9 cellular contexts compared by ENCODE assay signal in the genomic region with DNA sequence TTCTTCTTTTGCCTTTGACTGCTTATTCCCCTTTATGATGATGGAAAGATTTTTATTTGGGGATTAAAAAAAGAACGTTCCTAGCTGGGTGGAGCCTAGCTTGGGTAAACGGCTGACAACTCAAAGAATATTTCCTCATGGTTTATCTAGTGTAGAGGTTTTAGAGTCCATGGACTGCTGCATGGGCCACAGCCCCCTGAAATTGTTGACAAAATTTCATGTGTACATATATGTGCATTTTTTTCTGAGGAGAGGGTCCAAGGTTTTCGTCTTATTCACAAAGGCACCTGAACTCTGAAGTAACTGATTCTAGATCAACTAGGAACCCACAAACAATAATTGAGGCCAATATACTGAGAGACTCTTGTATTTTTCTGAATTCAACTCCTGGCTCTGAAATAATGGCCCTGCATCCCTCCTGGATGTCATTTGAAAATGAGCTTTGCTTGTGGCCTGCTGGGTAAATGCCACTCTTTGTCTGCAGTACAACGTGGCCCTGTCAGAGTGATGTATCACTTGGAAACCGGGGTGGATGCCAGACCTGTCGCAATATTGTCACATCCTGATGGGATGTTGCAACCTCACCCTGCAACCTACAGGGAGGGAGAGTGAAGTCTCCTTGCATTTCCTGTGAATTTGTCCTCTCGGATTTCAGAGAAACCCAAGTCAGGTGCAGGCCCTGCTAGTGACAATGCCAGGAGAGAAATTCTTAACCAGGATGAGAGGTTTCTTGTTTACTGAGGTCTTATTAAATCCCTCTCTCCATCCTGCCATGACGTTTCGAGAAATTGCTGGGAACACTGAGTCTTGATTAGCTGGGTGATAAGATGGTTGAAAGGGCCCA. TPM values are rescaled to one million over a fixed set of nuclear protein-coding genes. Genes with fewer than 3 reads are reported as not detected.
DNase-seq lines count a peak whose midpoint lies in the region; ATAC-seq and TF ChIP-seq lines count a peak whose summit lies in the region.
"Had no signal": no experiment of that assay in that cellular context is flagged by ENCODE, and none has a peak within 500 bp of the region (broad histone marks: within the 10 kb centered on the region; RNA-seq: fewer than 3 reads in every experiment).

No MANE protein-coding gene starts in this region.

- DNase-seq in SIG-M5 treated with dmso at 0.1 percent for 504 hours (lab: John Stamatoyannopoulos, UW; ENCODE audit: unreplicated experiment) = peak; percentile 66
- no peak for DNase-seq in SIG-M5 (lab: John Stamatoyannopoulos, UW)
- peak; percentile 76 to 87 for DNase-seq in SW 1271 (lab: John Stamatoyannopoulos, UW)
- peak; percentile 61 for DNase-seq in inferior parietal cortex (ENCODE audit: extremely low spot score)
- peak in 1 of 2 donors; percentile 90 for DNase-seq in upper lobe of left lung
- no peak for DNase-seq in OCI-M2 (lab: John Stamatoyannopoulos, UW; ENCODE audit: unreplicated experiment)
- DNase-seq: CD4-positive, CD25-positive, alpha-beta regulatory T cell had no signal

- H3K27me3 ChIP-seq in upper lobe of left lung = no peaks in the 10 kb centered on the region

- no peak for TF ChIP-seq CTCF in upper lobe of left lung (IDR thresholded peaks at IDR 0.05)

- TF ChIP-seq POLR2A in upper lobe of left lung (IDR thresholded peaks at IDR 0.05) = peak in 1 of 4 donors; percentile 37

- no peak overlapping the region for H3K4me3 ChIP-seq in upper lobe of left lung

- peak overlapping the region; percentile 49 to 76 (median 62) for H3K27ac ChIP-seq in upper lobe of left lung

- TF ChIP-seq EP300 in upper lobe of left lung (IDR thresholded peaks at IDR 0.05) = peak in 2 of 4 donors; percentile 84 to 96

- WGBS in upper lobe of left lung, 2 donors = 26 to 27% methylated on average over 9 of the region's 9 CpGs

- no peaks in the 10 kb centered on the region for H3K36me3 ChIP-seq in upper lobe of left lung

- ATAC-seq in upper lobe of left lung (ENCODE audit: low FRiP score in 2 of 2) = peak; percentile 78 to 85
- ATAC-seq in GM19395 (IDR thresholded peaks at IDR 0.05; ENCODE audit: unreplicated experiment) = no peak
- no peak for ATAC-seq in GM18909 (IDR thresholded peaks at IDR 0.05; ENCODE audit: poor library complexity, unreplicated experiment)

- H3K4me1 ChIP-seq in upper lobe of left lung = peaks cover 13 to 49% (median 31%) of the 10 kb centered on the region in 4 donors

- H3K9me3 ChIP-seq in upper lobe of left lung = no peaks in the 10 kb centered on the region

RNA-seq across cellular contexts. Expression of a gene that starts 33.8 kb away (rescaled TPM):
- total RNA-seq in upper lobe of left lung = 100 to 1,000 TPM in 1 of 6 donors, 10 to 100 TPM in 5; 31.8 to 122 (median 57.7) TPM
- total RNA-seq: CD4-positive, CD25-positive, alpha-beta regulatory T cell had no signal

Comparison
In these comparisons a context has a peak if more than half of its experiments do, and no peak if none do; other contexts are left out.
1. DNase-seq: peak in SIG-M5 treated with dmso at 0.1 percent for 504 hours (single experiment), SW 1271 (2 of 2) and inferior parietal cortex (single experiment); none in SIG-M5 (single experiment) and OCI-M2 (single experiment).
2. ATAC-seq: peak in upper lobe of left lung (2 of 2); none in GM19395 (single experiment) and GM18909 (single experiment).